8 cellular contexts compared by ENCODE assay signal in the genomic region with DNA sequence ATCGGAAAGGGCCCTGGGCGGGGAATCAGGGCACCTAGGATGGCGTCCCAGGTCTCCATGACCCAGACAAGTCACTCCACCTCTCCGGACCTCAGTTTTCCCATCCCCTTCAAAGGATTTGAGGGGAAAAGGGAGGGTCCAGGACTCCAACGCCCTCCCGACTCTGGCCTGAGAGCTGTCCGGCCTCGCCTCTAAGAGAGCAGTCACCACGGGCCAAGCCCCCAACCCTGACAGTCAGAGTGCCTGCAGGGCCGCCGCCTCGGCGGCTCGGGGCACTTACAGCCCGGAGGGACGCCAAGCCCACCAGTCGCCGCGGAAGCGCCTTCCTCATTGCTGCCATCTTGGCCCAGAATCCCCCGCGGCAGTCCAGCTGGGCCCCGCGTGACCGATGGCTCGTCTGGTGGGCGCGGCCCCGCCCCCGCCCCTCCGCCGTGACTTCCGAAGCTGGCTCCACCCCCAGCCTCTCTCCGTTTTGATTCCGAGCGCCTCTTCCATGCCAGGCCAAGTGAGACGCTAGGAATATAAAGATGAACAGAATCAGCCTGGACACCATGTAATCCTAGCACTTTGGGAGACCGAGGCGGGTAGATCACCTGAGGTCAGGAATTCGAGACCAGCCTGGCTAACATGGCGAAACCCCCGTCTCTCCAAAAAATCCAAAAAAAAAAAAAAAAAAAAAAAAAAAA. TPM values are rescaled to one million over a fixed set of nuclear protein-coding genes. Genes with fewer than 3 reads are reported as not detected.
DNase-seq lines count a peak whose midpoint lies in the region; ATAC-seq and TF ChIP-seq lines count a peak whose summit lies in the region.

TSS of gene HMGCL (minus strand) at position 354 of the 686 bp plus-strand sequence. CDS start at position 340, 14 bp downstream.

- H3K36me3 ChIP-seq in liver (ENCODE audit: control insufficient read depth in 4 of 4, insufficient read depth in 3 of 4, low read depth in 1 of 4, low read length in 3 of 4): peaks cover 0 to 2% (median 0%) of the 10 kb centered on the region in 4 donors

- DNase-seq in AG10803 (ENCODE audit: low read depth) (peak; percentile 87), NCI-H82 (lab: John Stamatoyannopoulos, UW) (peak; percentile 95), dermis microvascular lymphatic vessel endothelial cell (ENCODE audit: low read depth in 2 of 2) (peak; percentile 69 to 91)
- peak; percentile 91 to 92 for DNase-seq in activated CD4-positive, alpha-beta T cell treated with anti-CD3 and anti-CD28 coated beads, Interleukin-2, amount 50 U/mL, for 48 hours
- peak; percentile 90 for DNase-seq in stimulated activated CD4-positive, alpha-beta T cell treated with anti-CD3 and anti-CD28 coated beads, Interleukin-4, amount 100 ng/mL, for 1 hour

- peaks cover 7 to 18% (median 14%) of the 10 kb centered on the region in 4 donors for H3K4me1 ChIP-seq in liver (ENCODE audit: control insufficient read depth in 4 of 4, insufficient read depth in 4 of 4, low read length in 3 of 4)

- TF ChIP-seq CTCF in AG10803 (conservative IDR thresholded peaks at IDR 0.05; ENCODE audit: low read length): no peak
- TF ChIP-seq CTCF in liver (IDR thresholded peaks at IDR 0.05; ENCODE audit: low read depth, low read length, missing input control): no peak

- under 1% methylated on average over 42 of the region's 42 CpGs for WGBS in liver

- H3K9me3 ChIP-seq in liver (ENCODE audit: control insufficient read depth in 4 of 4, low read length in 3 of 4): no peaks in the 10 kb centered on the region

- H3K27me3 ChIP-seq in liver (ENCODE audit: control insufficient read depth in 4 of 4, insufficient read depth in 4 of 4, low read length in 3 of 4): no peaks in the 10 kb centered on the region

- H3K4me3 ChIP-seq in AG10803 (ENCODE audit: low read length) (peak within 1 kb of the TSS; percentile 98), liver (ENCODE audit: low read depth in 1 of 3, low read length in 3 of 3) (peak within 1 kb of the TSS; percentile 90 to 99 (median 98))

- ATAC-seq in GM19035 (IDR thresholded peaks at IDR 0.05; ENCODE audit: unreplicated experiment) (peak; percentile 80), HG03460 (IDR thresholded peaks at IDR 0.05; ENCODE audit: unreplicated experiment) (peak; percentile 71)

- H3K27ac ChIP-seq in liver (ENCODE audit: low read depth in 1 of 2, low read length in 2 of 2): peak within 1 kb of the TSS; percentile 99 to 100

- H3K9ac ChIP-seq in liver (ENCODE audit: low read depth in 1 of 2, low read length in 2 of 2): peak within 1 kb of the TSS; percentile 98 to 99

- peak; percentile 16 to 25 for TF ChIP-seq RAD21 in liver (IDR thresholded peaks at IDR 0.05)

TF ChIP-seq in liver, 16 proteins besides CTCF, POLR2A, EP300 and RAD21:
- TF ChIP-seq HNF4G (IDR thresholded peaks at IDR 0.05): no peak
- peak; percentile 53 for TF ChIP-seq TAF1 (conservative IDR thresholded peaks at IDR 0.05)
- TF ChIP-seq MAX (IDR thresholded peaks at IDR 0.05): no peak
- TF ChIP-seq SP1 (IDR thresholded peaks at IDR 0.05): peak; percentile 11
- no peak for TF ChIP-seq FOXA1 (IDR thresholded peaks at IDR 0.05)
- TF ChIP-seq, protein P1, sequence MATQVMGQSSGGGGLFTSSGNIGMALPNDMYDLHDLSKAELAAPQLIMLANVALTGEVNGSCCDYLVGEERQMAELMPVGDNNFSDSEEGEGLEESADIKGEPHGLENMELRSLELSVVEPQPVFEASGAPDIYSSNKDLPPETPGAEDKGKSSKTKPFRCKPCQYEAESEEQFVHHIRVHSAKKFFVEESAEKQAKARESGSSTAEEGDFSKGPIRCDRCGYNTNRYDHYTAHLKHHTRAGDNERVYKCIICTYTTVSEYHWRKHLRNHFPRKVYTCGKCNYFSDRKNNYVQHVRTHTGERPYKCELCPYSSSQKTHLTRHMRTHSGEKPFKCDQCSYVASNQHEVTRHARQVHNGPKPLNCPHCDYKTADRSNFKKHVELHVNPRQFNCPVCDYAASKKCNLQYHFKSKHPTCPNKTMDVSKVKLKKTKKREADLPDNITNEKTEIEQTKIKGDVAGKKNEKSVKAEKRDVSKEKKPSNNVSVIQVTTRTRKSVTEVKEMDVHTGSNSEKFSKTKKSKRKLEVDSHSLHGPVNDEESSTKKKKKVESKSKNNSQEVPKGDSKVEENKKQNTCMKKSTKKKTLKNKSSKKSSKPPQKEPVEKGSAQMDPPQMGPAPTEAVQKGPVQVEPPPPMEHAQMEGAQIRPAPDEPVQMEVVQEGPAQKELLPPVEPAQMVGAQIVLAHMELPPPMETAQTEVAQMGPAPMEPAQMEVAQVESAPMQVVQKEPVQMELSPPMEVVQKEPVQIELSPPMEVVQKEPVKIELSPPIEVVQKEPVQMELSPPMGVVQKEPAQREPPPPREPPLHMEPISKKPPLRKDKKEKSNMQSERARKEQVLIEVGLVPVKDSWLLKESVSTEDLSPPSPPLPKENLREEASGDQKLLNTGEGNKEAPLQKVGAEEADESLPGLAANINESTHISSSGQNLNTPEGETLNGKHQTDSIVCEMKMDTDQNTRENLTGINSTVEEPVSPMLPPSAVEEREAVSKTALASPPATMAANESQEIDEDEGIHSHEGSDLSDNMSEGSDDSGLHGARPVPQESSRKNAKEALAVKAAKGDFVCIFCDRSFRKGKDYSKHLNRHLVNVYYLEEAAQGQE (IDR thresholded peaks at IDR 0.05): peak; percentile 88
- TF ChIP-seq ZBTB33 (IDR thresholded peaks at IDR 0.05): peak; percentile 51
- TF ChIP-seq YY1 (IDR thresholded peaks at IDR 0.05): peak; percentile 99
- TF ChIP-seq, protein P2, sequence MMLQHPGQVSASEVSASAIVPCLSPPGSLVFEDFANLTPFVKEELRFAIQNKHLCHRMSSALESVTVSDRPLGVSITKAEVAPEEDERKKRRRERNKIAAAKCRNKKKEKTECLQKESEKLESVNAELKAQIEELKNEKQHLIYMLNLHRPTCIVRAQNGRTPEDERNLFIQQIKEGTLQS (IDR thresholded peaks at IDR 0.05): no peak
- TF ChIP-seq HNF4A (conservative IDR thresholded peaks at IDR 0.05): peak in 1 of 2 donors; percentile 15
- TF ChIP-seq EGR1 (IDR thresholded peaks at IDR 0.05; ENCODE audit: low read depth in 2 of 2): peak; percentile 95 to 96
- no peak for TF ChIP-seq FOXA2 (IDR thresholded peaks at IDR 0.05)
- TF ChIP-seq NR2F2 (IDR thresholded peaks at IDR 0.05): no peak
- peak in 1 of 2 donors; percentile 14 for TF ChIP-seq JUND (IDR thresholded peaks at IDR 0.05)
- TF ChIP-seq RXRA (IDR thresholded peaks at IDR 0.05): no peak
- TF ChIP-seq GABPA (IDR thresholded peaks at IDR 0.05 in 1 of 2, conservative IDR thresholded peaks at IDR 0.05 in 1 of 2): peak in 1 of 2 donors; percentile 45

RNA-seq across cellular contexts. Expression of gene HMGCL, which starts in this region (rescaled TPM):
- total RNA-seq in dermis microvascular lymphatic vessel endothelial cell (37.7 and 46.3 TPM in 2 replicates), liver (100 to 1,000 TPM in 1 of 2 donors, 10 to 100 TPM in 1; 68.2 to 111 TPM)
- 100 to 1,000 TPM; 187 to 198 TPM for polyA plus RNA-seq in liver

Comparison
In these comparisons a context has a peak if more than half of its experiments do, and no peak if none do; other contexts are left out.
1. Peak in every context shown above with its lines: DNase-seq, ATAC-seq, H3K4me3 ChIP-seq and H3K27ac ChIP-seq.